ENCODE assay signal across 12 cellular contexts in genomic region chrX:53116101-53116500, GRCh38. TPM values are rescaled to one million over a fixed set of nuclear protein-coding genes. Genes with fewer than 3 reads are reported as not detected.
DNase-seq lines count a peak whose midpoint lies in the region; ATAC-seq and TF ChIP-seq lines count a peak whose summit lies in the region.
"Had no signal": no experiment of that assay in that cellular context is flagged by ENCODE, and none has a peak within 500 bp of the region (broad histone marks: within the 10 kb centered on the region; RNA-seq: fewer than 3 reads in every experiment).

No MANE protein-coding gene starts in this region.

- ATAC-seq in SK-N-SH treated with all-trans-retinoic acid at 6 μM for 48 hours: peak; percentile 76
- peak; percentile 50 for ATAC-seq in left lung
- no peak for ATAC-seq in GM21737 (IDR thresholded peaks at IDR 0.05; ENCODE audit: unreplicated experiment)

- H3K79me2 ChIP-seq in SK-N-SH (ENCODE audit: insufficient read depth): no peaks in the 10 kb centered on the region
- H3K79me2 ChIP-seq in trophoblast cell (ENCODE audit: control insufficient read depth, insufficient read depth, low read length, poor library complexity): no peaks in the 10 kb centered on the region
- H3K79me2 ChIP-seq: hepatocyte had no signal

- TF ChIP-seq POLR2A in testis (IDR thresholded peaks at IDR 0.05): no peak

- 65% methylated on average over 3 of the region's 3 CpGs for WGBS in SK-N-SH (ENCODE audit: low lambda C conversion rate)
- 24 to 40% methylated on average over 3 of the region's 3 CpGs for WGBS in testis, 2 donors
- WGBS in trophoblast cell (ENCODE audit: extremely low coverage, insufficient coverage, insufficient read length): no CpG with 5 or more reads among the region's 3 CpGs

- no peak overlapping the region for H3K23ac ChIP-seq in trophoblast cell (ENCODE audit: low read length)

- no peaks in the 10 kb centered on the region for H3K79me1 ChIP-seq in trophoblast cell (ENCODE audit: low read length)

- intact Hi-C loops in left lung (cut with DNase I) (no loop called here), testis (cut with DNase I; ENCODE audit: low total_unique reads) (no loop called here)

- CTCF ChIA-PET in SK-N-SH (lab: Yijun Ruan, JAX): no interaction called here

- TF ChIP-seq RAD21 in SK-N-SH (IDR thresholded peaks at IDR 0.05; ENCODE audit: low read length): no peak

- H4K91ac ChIP-seq in trophoblast cell (ENCODE audit: low read depth, low read length): no peak overlapping the region

- no peak for TF ChIP-seq EP300 in SK-N-SH (IDR thresholded peaks at IDR 0.05; ENCODE audit: borderline replicate concordance in 1 of 2, low read depth in 1 of 2, low read length in 1 of 2)

- H3K9me2 ChIP-seq in SK-N-SH: no peaks in the 10 kb centered on the region

- H3K4me2 ChIP-seq in SK-N-SH (no peak overlapping the region; the same call in 1 of the 2 replicates), trophoblast cell (ENCODE audit: low read length) (no peak overlapping the region)
- H3K4me2 ChIP-seq: hepatocyte had no signal

- H2BK5ac ChIP-seq in trophoblast cell (ENCODE audit: low read depth, low read length, poor library complexity): no peak overlapping the region

- H3K9ac ChIP-seq in SK-N-SH: no peak overlapping the region
- H3K9ac ChIP-seq in trophoblast cell (ENCODE audit: low read length): no peak overlapping the region

- POLR2A ChIA-PET in SK-N-SH (lab: Yijun Ruan, JAX): no interaction called here

- H3K18ac ChIP-seq in trophoblast cell (ENCODE audit: low read length): no peak overlapping the region

- no peak overlapping the region for H2AK5ac ChIP-seq in trophoblast cell (ENCODE audit: low read length)

- H2BK120ac ChIP-seq in trophoblast cell (ENCODE audit: insufficient read depth, low read length, poor library complexity): no peak overlapping the region

- no peaks in the 10 kb centered on the region for H3K9me3 ChIP-seq in SK-N-SH
- H3K9me3 ChIP-seq in left lung: no peaks in the 10 kb centered on the region
- H3K9me3 ChIP-seq in testis: no peaks in the 10 kb centered on the region
- H3K9me3 ChIP-seq in trophoblast cell (ENCODE audit: insufficient read depth, low read depth, low read length): no peaks in the 10 kb centered on the region

- no peak overlapping the region for H4K8ac ChIP-seq in trophoblast cell (ENCODE audit: low read depth, low read length)

- 0 out of 4 replicates have a peak overlapping the region, but pooled peaks of 1 of the 2 experiments have one; percentile 3 for H3K4me3 ChIP-seq in SK-N-SH (ENCODE audit: low read depth in 2 of 2, low read length in 1 of 2)
- no peak overlapping the region for H3K4me3 ChIP-seq in choroid plexus epithelial cell (ENCODE audit: low read depth, low read length)
- H3K4me3 ChIP-seq in left lung: no peak overlapping the region
- H3K4me3 ChIP-seq in testis: no peak overlapping the region
- no peak overlapping the region for H3K4me3 ChIP-seq in trophoblast cell (ENCODE audit: low read depth, low read length)
- H3K4me3 ChIP-seq: hepatocyte had no signal

- H3K36me3 ChIP-seq in SK-N-SH (replicated peaks in 1 of 2; ENCODE audit: control insufficient read depth in 1 of 2, insufficient read depth in 2 of 2, low read length in 1 of 2): no peaks in the 10 kb centered on the region
- no peaks in the 10 kb centered on the region for H3K36me3 ChIP-seq in left lung
- no peaks in the 10 kb centered on the region for H3K36me3 ChIP-seq in testis (ENCODE audit: low read depth, missing control alignments)
- H3K36me3 ChIP-seq in trophoblast cell (ENCODE audit: control insufficient read depth in 1 of 2, insufficient read depth in 2 of 2, low read length in 2 of 2): no peaks in the 10 kb centered on the region

- no peak overlapping the region for H3K4ac ChIP-seq in trophoblast cell (ENCODE audit: low read depth, low read length)

- H4K12ac ChIP-seq in trophoblast cell (ENCODE audit: low read depth, low read length): no peak overlapping the region

- H3K4me1 ChIP-seq in SK-N-SH (ENCODE audit: control insufficient read depth in 1 of 2, insufficient read depth in 2 of 2, low read depth in 1 of 2, low read length in 1 of 2): no peaks in the 10 kb centered on the region
- no peaks in the 10 kb centered on the region for H3K4me1 ChIP-seq in left lung
- peaks cover 5% of the 10 kb centered on the region for H3K4me1 ChIP-seq in testis
- H3K4me1 ChIP-seq in trophoblast cell (ENCODE audit: control insufficient read depth in 1 of 2, insufficient read depth in 2 of 2, low read length in 2 of 2): peaks cover 0 to 5% of the 10 kb centered on the region in 2 experiments

- no peaks in the 10 kb centered on the region for H3F3A ChIP-seq in SK-N-SH (replicated peaks; ENCODE audit: insufficient read depth)

- no peak overlapping the region for H3K14ac ChIP-seq in trophoblast cell (ENCODE audit: low read length)

- H2AFZ ChIP-seq in SK-N-SH (ENCODE audit: low read depth) (no peak overlapping the region), trophoblast cell (ENCODE audit: insufficient read depth, low read length, poor library complexity) (no peak overlapping the region)
- H2AFZ ChIP-seq: hepatocyte had no signal

- DNase-seq in SK-N-SH (no peak), choroid plexus epithelial cell (ENCODE audit: low read depth) (peak; percentile 78), left lung (no peak), testis (peak; percentile 43), HT-29 (ENCODE audit: low spot score) (no peak), trophoblast cell (no peak)
- DNase-seq: 8988T; activated CD4-positive, alpha-beta T cell treated with anti-CD3 and anti-CD28 coated beads, Interleukin-2, amount 50 U/mL, for 48 hours; NCI-H146 had no signal

- H2BK12ac ChIP-seq in trophoblast cell (ENCODE audit: low read length): no peak overlapping the region

- H4K20me1 ChIP-seq in SK-N-SH (ENCODE audit: insufficient read depth): no peaks in the 10 kb centered on the region

- no peak for TF ChIP-seq CTCF in SK-N-SH (IDR thresholded peaks at IDR 0.05)
- TF ChIP-seq CTCF in choroid plexus epithelial cell (conservative IDR thresholded peaks at IDR 0.05; ENCODE audit: low read depth, low read length): no peak
- no peak for TF ChIP-seq CTCF in left lung (IDR thresholded peaks at IDR 0.05)
- TF ChIP-seq CTCF in testis (IDR thresholded peaks at IDR 0.05): no peak

- H3K27ac ChIP-seq in SK-N-SH (ENCODE audit: low read depth in 2 of 2, low read length in 1 of 2) (no peak overlapping the region), left lung (no peak overlapping the region), testis (peak overlapping the region in 1 of 2 donors; percentile 74), trophoblast cell (ENCODE audit: low read depth, low read length) (no peak overlapping the region)
- H3K27ac ChIP-seq: hepatocyte had no signal

- H3K27me3 ChIP-seq in SK-N-SH (ENCODE audit: insufficient read depth): no peaks in the 10 kb centered on the region
- no peaks in the 10 kb centered on the region for H3K27me3 ChIP-seq in left lung
- H3K27me3 ChIP-seq in testis: no peaks in the 10 kb centered on the region
- H3K27me3 ChIP-seq in trophoblast cell (ENCODE audit: insufficient read depth, low read length): no peaks in the 10 kb centered on the region
- H3K27me3 ChIP-seq: hepatocyte had no signal

TF ChIP-seq in SK-N-SH treated with all-trans-retinoic acid at 6 μM for 48 hours, 23 proteins besides CTCF, POLR2A, EP300 and RAD21 (continues in another document):
- TF ChIP-seq ZC3H10 (CRISPR knock-in tag; IDR thresholded peaks at IDR 0.05) (no peak), ZNF70 (CRISPR knock-in tag; IDR thresholded peaks at IDR 0.05) (no peak), TOX (CRISPR knock-in tag; IDR thresholded peaks at IDR 0.05; ENCODE audit: borderline replicate concordance) (no peak), CSDC2 (CRISPR knock-in tag; IDR thresholded peaks at IDR 0.05) (no peak), ZNF565 (CRISPR knock-in tag; conservative IDR thresholded peaks at IDR 0.05; ENCODE audit: low read depth) (no peak), ESRRG (CRISPR knock-in tag; IDR thresholded peaks at IDR 0.05) (no peak), ZFP30 (CRISPR knock-in tag; IDR thresholded peaks at IDR 0.05) (no peak), ZNF8 (CRISPR knock-in tag; IDR thresholded peaks at IDR 0.05) (no peak)

TF ChIP-seq in SK-N-SH, 30 proteins besides CTCF, POLR2A, EP300 and RAD21 (continues in another document):
- TF ChIP-seq MXI1 (IDR thresholded peaks at IDR 0.05; ENCODE audit: low read depth, low read length) (no peak), FOXJ3 (CRISPR knock-in tag; IDR thresholded peaks at IDR 0.05) (no peak), JUND (IDR thresholded peaks at IDR 0.05) (no peak), NFIC (IDR thresholded peaks at IDR 0.05; ENCODE audit: borderline replicate concordance) (no peak), FOSL2 (IDR thresholded peaks at IDR 0.05; ENCODE audit: borderline replicate concordance, low read depth) (no peak), POLR2AphosphoS5 (IDR thresholded peaks at IDR 0.05; ENCODE audit: low read depth, low read length) (no peak), MAX (IDR thresholded peaks at IDR 0.05; ENCODE audit: low read depth) (no peak), RFX5 (IDR thresholded peaks at IDR 0.05; ENCODE audit: low read length) (no peak), USF1 (IDR thresholded peaks at IDR 0.05; ENCODE audit: borderline replicate concordance, low read depth) (no peak)

RNA-seq across cellular contexts. Expression of gene KANTR, which starts 22.2 kb away (rescaled TPM):
- polyA plus RNA-seq in SK-N-SH (2012; rRNA removed) (2.1 and 3.2 TPM in 2 replicates), testis (ENCODE audit: insufficient read depth, low read depth, low replicate concordance) (3.0 TPM)
- polyA plus RNA-seq in SK-N-SH (2012; cell fraction: cytosol; rRNA removed): 1.4 and 1.6 TPM in 2 replicates
- 6.8 and 12.0 TPM in 2 replicates for polyA plus RNA-seq in SK-N-SH (2012; cell fraction: nucleus; rRNA removed)
- total RNA-seq in left lung (1 to 10 TPM; 7.8 to 9.9 TPM), testis (10 to 100 TPM; 39.3 to 46.1 TPM)
- 8.0 and 11.9 TPM in 2 replicates for total RNA-seq in HT-29 (2014; rRNA removed; shearing (Covaris generic))
- polyA plus RNA-seq in trophoblast cell (2013): 2.6 and 3.0 TPM in 2 replicates

RNA-seq across cellular contexts. Expression of gene TSPYL2, which starts 33.9 kb away (rescaled TPM):
- polyA plus RNA-seq in SK-N-SH (2012; rRNA removed) (26.4 and 32.4 TPM in 2 replicates), testis (ENCODE audit: insufficient read depth, low read depth, low replicate concordance) (193 TPM)
- polyA plus RNA-seq in SK-N-SH (2012; cell fraction: cytosol; rRNA removed): 12.5 and 13.3 TPM in 2 replicates
- polyA plus RNA-seq in SK-N-SH (2012; cell fraction: nucleus; rRNA removed): 119 and 178 TPM in 2 replicates
- total RNA-seq in left lung (10 to 100 TPM; 16.6 to 21.9 TPM), testis (100 to 1,000 TPM; 358 to 363 TPM)
- total RNA-seq in HT-29 (2014; rRNA removed; shearing (Covaris generic)): 14.1 and 14.8 TPM in 2 replicates
- 22.7 and 22.8 TPM in 2 replicates for polyA plus RNA-seq in trophoblast cell (2013)

Comparison
In these comparisons a context has a peak if more than half of its experiments do, and no peak if none do; other contexts are left out.
1. DNase-seq: peak in choroid plexus epithelial cell (single experiment) and testis (single experiment); none in SK-N-SH (single experiment), left lung (0 of 2), HT-29 (single experiment) and trophoblast cell (0 of 2).
2. RNA of gene TSPYL2, which starts 33.9 kb away (total RNA-seq): 358 to 363 TPM in testis; 16.6 to 21.9 TPM in left lung and 14.1 to 14.8 TPM in HT-29; every median in the first group is over 10 times any median in the second.